1 cellular context compared by ENCODE assay signal in the genomic region with DNA sequence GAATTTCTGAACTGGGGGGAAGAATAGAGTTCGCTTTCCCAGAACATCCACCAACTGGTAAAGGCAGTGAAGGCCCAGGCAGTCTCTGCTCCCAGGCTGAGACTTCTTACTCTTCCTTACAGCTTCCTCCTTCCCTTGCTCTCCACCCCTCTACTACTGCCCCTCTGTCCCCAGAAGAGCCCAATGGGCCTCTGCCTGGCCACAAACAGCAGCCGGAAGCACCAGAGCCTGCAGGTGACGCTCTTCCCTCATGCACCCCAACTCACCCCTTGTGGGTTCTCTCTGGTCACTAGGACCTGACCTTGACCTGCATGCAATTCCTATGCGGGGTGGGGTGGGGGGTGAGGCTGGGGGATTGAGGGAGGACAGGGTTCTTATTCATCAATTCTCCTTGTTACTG.
TF ChIP-seq lines count a peak whose summit lies in the region.

No MANE protein-coding gene starts in this region.

TF ChIP-seq in endothelial cell of umbilical vein, 7 proteins besides CTCF, POLR2A, EP300 and RAD21:
- TF ChIP-seq GATA2 (IDR thresholded peaks at IDR 0.05; ENCODE audit: insufficient read depth, insufficient read length, low read depth, low read length): no peak
- TF ChIP-seq JUN (IDR thresholded peaks at IDR 0.05; ENCODE audit: borderline replicate concordance, insufficient read depth, insufficient read length, low read depth): no peak
- no peak for TF ChIP-seq FOS (IDR thresholded peaks at IDR 0.05; ENCODE audit: borderline replicate concordance, insufficient read depth, low read length)
- TF ChIP-seq EZH2 (IDR thresholded peaks at IDR 0.05; ENCODE audit: borderline replicate concordance, low read depth, low read length, severe bottlenecking): no peak
- TF ChIP-seq POLR2AphosphoS5 (IDR thresholded peaks at IDR 0.05; ENCODE audit: insufficient read depth, low read depth, low read length): no peak
- no peak for TF ChIP-seq MYC (IDR thresholded peaks at IDR 0.05; ENCODE audit: low read depth, low read length)
- TF ChIP-seq, protein P1, sequence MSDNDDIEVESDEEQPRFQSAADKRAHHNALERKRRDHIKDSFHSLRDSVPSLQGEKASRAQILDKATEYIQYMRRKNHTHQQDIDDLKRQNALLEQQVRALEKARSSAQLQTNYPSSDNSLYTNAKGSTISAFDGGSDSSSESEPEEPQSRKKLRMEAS (IDR thresholded peaks at IDR 0.05; ENCODE audit: insufficient read depth, insufficient read length): no peak
